Comparison of ENCODE assay signal across 20 cellular contexts in genomic region chr7:105860793-105861192, GRCh38. TPM values are rescaled to one million over a fixed set of nuclear protein-coding genes. Genes with fewer than 3 reads are reported as not detected.
A peak's percentile ranks its signal among the peaks of the same experiment; 100 is the strongest.
DNase-seq lines count a peak whose midpoint lies in the region; ATAC-seq and TF ChIP-seq lines count a peak whose summit lies in the region.
"Had no signal": no experiment of that assay in that cellular context is flagged by ENCODE, and none has a peak within 500 bp of the region (broad histone marks: within the 10 kb centered on the region; RNA-seq: fewer than 3 reads in every experiment).

No MANE protein-coding gene starts in this region.

- H3K27ac ChIP-seq in Panc1 (ENCODE audit: low read length) (no peak overlapping the region), colonic mucosa (no peak overlapping the region), spleen (no peak overlapping the region)
- H3K27ac ChIP-seq: A549; BLaER1 treated with 17β-estradiol and CSF1 and Interleukin-3, amounts not matched to agents 10 nM and 100 nM had no signal

- in situ Hi-C loops in Panc1 (cut with HindIII; ENCODE audit: low pct_unique_long_range_greater_than_20kb, low sequenced_read_pairs) = no loop called here

- TF ChIP-seq CTCF in Panc1 (IDR thresholded peaks at IDR 0.05) (no peak), colonic mucosa (IDR thresholded peaks at IDR 0.05) (no peak), spleen (IDR thresholded peaks at IDR 0.05 in 8 of 11, conservative IDR thresholded peaks at IDR 0.05 in 3 of 11) (no peak)

- no peak overlapping the region for H3K9ac ChIP-seq in colonic mucosa (ENCODE audit: low read depth in 2 of 2, low read length in 2 of 2)
- H3K9ac ChIP-seq: BLaER1 treated with 17β-estradiol and CSF1 and Interleukin-3, amounts not matched to agents 10 nM and 100 nM had no signal

- DNase-seq in activated CD8-positive, alpha-beta memory T cell treated with anti-CD3 and anti-CD28 coated beads, Interleukin-2, amount 50 U/mL, for 48 hours = peak; percentile 30
- no peak for DNase-seq in activated CD8-positive, alpha-beta memory T cell treated with anti-CD3 and anti-CD28 coated beads for 24 hours
- DNase-seq in Panc1 (ENCODE audit: low read depth, low spot score) (no peak), colonic mucosa (peak; percentile 7), spleen (peak; percentile 54), NOMO-1 (lab: John Stamatoyannopoulos, UW; ENCODE audit: unreplicated experiment in 2 of 2) (no peak), left cardiac atrium (no peak)
- DNase-seq: 8988T; ACHN; AML-193; BE2C; Calu3; CD4-positive, alpha-beta memory T cell; COR-L47; DMS53; GF-D8; HCEC 1CT had no signal

- intact Hi-C loops in Panc1 (cut with micrococcal nuclease; ENCODE audit: unreplicated experiment) (no loop called here), colonic mucosa (cut with DNase I) (no loop called here), spleen (cut with DNase I; ENCODE audit: low total_unique reads) (no loop called here), left cardiac atrium (cut with DNase I) (no loop called here)

- 94 to 98% (median 96%) methylated on average over 8 of the region's 8 CpGs for WGBS in spleen, 5 donors

- no peak for TF ChIP-seq POLR2A in spleen (IDR thresholded peaks at IDR 0.05)

- TSS peak; percentile 12 for BruUV-seq in Panc1 (replicated peaks; lab: Mats Ljungman, UMichigan)

- H3K36me3 ChIP-seq in Panc1 (ENCODE audit: control insufficient read depth, insufficient read depth, low read length) = no peaks in the 10 kb centered on the region
- H3K36me3 ChIP-seq in colonic mucosa = no peaks in the 10 kb centered on the region
- no peaks in the 10 kb centered on the region for H3K36me3 ChIP-seq in spleen
- H3K36me3 ChIP-seq: BE2C had no signal

- no peaks in the 10 kb centered on the region for H3K9me3 ChIP-seq in Panc1 (ENCODE audit: control insufficient read depth, insufficient read depth, low read depth, low read length)
- H3K9me3 ChIP-seq in colonic mucosa = no peaks in the 10 kb centered on the region
- H3K9me3 ChIP-seq in spleen = no peaks in the 10 kb centered on the region
- H3K9me3 ChIP-seq: A549; BE2C; BLaER1 treated with 17β-estradiol and CSF1 and Interleukin-3, amounts not matched to agents 10 nM and 100 nM had no signal

- CTCF ChIA-PET in Panc1 (lab: Charles Lee) = no interaction called here

- H3K4me1 ChIP-seq in Panc1 (ENCODE audit: control insufficient read depth, insufficient read depth, low read length) = no peaks in the 10 kb centered on the region
- H3K4me1 ChIP-seq in colonic mucosa = no peaks in the 10 kb centered on the region
- peaks cover 0 to 14% (median 5%) of the 10 kb centered on the region in 6 donors for H3K4me1 ChIP-seq in spleen
- H3K4me1 ChIP-seq: A549, BE2C had no signal

- no peaks in the 10 kb centered on the region for H3K27me3 ChIP-seq in Panc1 (ENCODE audit: control insufficient read depth, insufficient read depth, low read length)
- H3K27me3 ChIP-seq in colonic mucosa = no peaks in the 10 kb centered on the region
- no peaks in the 10 kb centered on the region for H3K27me3 ChIP-seq in spleen (replicated peaks in 1 of 7)
- H3K27me3 ChIP-seq: BE2C; BLaER1 treated with 17β-estradiol and CSF1 and Interleukin-3, amounts not matched to agents 10 nM and 100 nM had no signal

- H3K4me3 ChIP-seq in Panc1 (ENCODE audit: low read depth in 2 of 2, low read length in 2 of 2) (no peak overlapping the region), colonic mucosa (no peak overlapping the region), spleen (no peak overlapping the region)
- H3K4me3 ChIP-seq: A549; BLaER1 treated with 17β-estradiol and CSF1 and Interleukin-3, amounts not matched to agents 10 nM and 100 nM had no signal

- ATAC-seq in Panc1 (no peak), HG02759 (IDR thresholded peaks at IDR 0.05; ENCODE audit: unreplicated experiment) (no peak), left cardiac atrium (no peak)
- ATAC-seq: A549 had no signal

- POLR2A ChIA-PET in Panc1 (lab: Charles Lee) = no interaction called here

RNA-seq across cellular contexts. Expression of gene ATXN7L1, which starts 15.6 kb away (rescaled TPM):
- 10.8 TPM for total RNA-seq in Panc1 (2021; ENCODE audit: unreplicated experiment)
- polyA plus RNA-seq in Panc1 (2012; ENCODE audit: insufficient read length) = 3.9 TPM
- total RNA-seq in colonic mucosa = 10 to 100 TPM; 13.0 to 15.1 TPM
- 10 to 100 TPM; 14.0 to 29.3 (median 23.2) TPM for total RNA-seq in spleen
- 1 to 10 TPM; 2.4 to 4.8 (median 2.7) TPM for polyA plus RNA-seq in spleen
- 1 to 10 TPM; 5.7 to 6.0 TPM for total RNA-seq in left cardiac atrium

Comparison
In these comparisons a context has a peak if more than half of its experiments do, and no peak if none do; other contexts are left out.
1. DNase-seq: peak in activated CD8-positive, alpha-beta memory T cell treated with anti-CD3 and anti-CD28 coated beads, Interleukin-2, amount 50 U/mL, for 48 hours (single experiment), colonic mucosa (single experiment) and spleen (single experiment); none in activated CD8-positive, alpha-beta memory T cell treated with anti-CD3 and anti-CD28 coated beads for 24 hours (single experiment), Panc1 (single experiment), NOMO-1 (0 of 2) and left cardiac atrium (single experiment).